In genomic region chr17:40557531-40558299, GRCh38 we compare ENCODE assay signal across 10 cellular contexts. TPM values are rescaled to one million over a fixed set of nuclear protein-coding genes. Genes with fewer than 3 reads are reported as not detected.
DNase-seq lines count a peak whose midpoint lies in the region; ATAC-seq and TF ChIP-seq lines count a peak whose summit lies in the region.
"Had no signal": no experiment of that assay in that cellular context is flagged by ENCODE, and none has a peak within 500 bp of the region (broad histone marks: within the 10 kb centered on the region; RNA-seq: fewer than 3 reads in every experiment).

No MANE protein-coding gene starts in this region.

- peak overlapping the region; percentile 66 for H2AK5ac ChIP-seq in trophoblast cell (ENCODE audit: low read length)

- peak overlapping the region; percentile 51 for H4K8ac ChIP-seq in trophoblast cell (ENCODE audit: low read depth, low read length)

- H3K18ac ChIP-seq in trophoblast cell (ENCODE audit: low read length), result peak overlapping the region; percentile 55

- H3K4me2 ChIP-seq in fibroblast of lung (ENCODE audit: extremely low read depth, insufficient read depth, low read length) (no peak overlapping the region), trophoblast cell (ENCODE audit: low read length) (no peak overlapping the region)

- H3K27ac ChIP-seq in C4-2B (peak overlapping the region; percentile 51), fibroblast of lung (ENCODE audit: insufficient read depth, low read length) (peak overlapping the region; percentile 49), trophoblast cell (ENCODE audit: low read depth, low read length) (peak overlapping the region; percentile 4)

- H3K9me3 ChIP-seq in fibroblast of lung (ENCODE audit: control insufficient read depth, insufficient read depth, low read depth, low read length) (no peaks in the 10 kb centered on the region), trophoblast cell (ENCODE audit: insufficient read depth, low read depth, low read length) (peaks cover 4% of the 10 kb centered on the region)

- no peaks in the 10 kb centered on the region for H4K20me1 ChIP-seq in fibroblast of lung (ENCODE audit: control insufficient read depth, extremely low read depth, insufficient read depth, low read length)

- peak overlapping the region; percentile 20 for H3K4ac ChIP-seq in trophoblast cell (ENCODE audit: low read depth, low read length)

- H2BK5ac ChIP-seq in trophoblast cell (ENCODE audit: low read depth, low read length, poor library complexity), result peak overlapping the region; percentile 47

- peaks cover 43% of the 10 kb centered on the region for H3K4me1 ChIP-seq in fibroblast of lung (ENCODE audit: control insufficient read depth, extremely low read depth, insufficient read depth, low read length)
- H3K4me1 ChIP-seq in trophoblast cell (ENCODE audit: control insufficient read depth in 1 of 2, insufficient read depth in 2 of 2, low read length in 2 of 2), result peaks cover 42 to 48% of the 10 kb centered on the region in 2 experiments

- TF ChIP-seq POLR2A in erythroblast (IDR thresholded peaks at IDR 0.05; ENCODE audit: low read length), result no peak

- H4K91ac ChIP-seq in trophoblast cell (ENCODE audit: low read depth, low read length), result peak overlapping the region; percentile 89

- no CpG with 5 or more reads among the region's 6 CpGs for WGBS in trophoblast cell (ENCODE audit: extremely low coverage, insufficient coverage, insufficient read length)

- H4K12ac ChIP-seq in trophoblast cell (ENCODE audit: low read depth, low read length), result no peak overlapping the region

- H3K9ac ChIP-seq in fibroblast of lung (ENCODE audit: insufficient read depth, low read length), result peak overlapping the region; percentile 45
- H3K9ac ChIP-seq in trophoblast cell (ENCODE audit: low read length), result no peak overlapping the region

- peak overlapping the region; percentile 78 for H2BK120ac ChIP-seq in trophoblast cell (ENCODE audit: insufficient read depth, low read length, poor library complexity)

- DNase-seq in OCI-M1 (lab: John Stamatoyannopoulos, UW) (peak; percentile 27), fibroblast of lung (ENCODE audit: low read depth in 2 of 2) (no peak), trophoblast cell (no peak), NCI-H2081 treated with DMSO at 0.1 percent for 48 hours (lab: John Stamatoyannopoulos, UW) (no peak), amygdala (lab: John Stamatoyannopoulos, UW) (no peak), erythroblast (lab: John Stamatoyannopoulos, UW) (no peak)
- DNase-seq: effector CD8-positive, alpha-beta T cell; NCI-H345 had no signal

- peak overlapping the region; percentile 71 for H3K14ac ChIP-seq in trophoblast cell (ENCODE audit: low read length)

- H2BK12ac ChIP-seq in trophoblast cell (ENCODE audit: low read length), result peak overlapping the region; percentile 80

- H2AFZ ChIP-seq in fibroblast of lung (ENCODE audit: low read length), result no peak overlapping the region
- H2AFZ ChIP-seq in trophoblast cell (ENCODE audit: insufficient read depth, low read length, poor library complexity), result no peak overlapping the region

- TF ChIP-seq CTCF in C4-2B (conservative IDR thresholded peaks at IDR 0.05), result no peak
- no peak for TF ChIP-seq CTCF in fibroblast of lung (conservative IDR thresholded peaks at IDR 0.05 in 1 of 2, IDR thresholded peaks at IDR 0.05 in 1 of 2; ENCODE audit: low read depth in 1 of 2, low read length in 2 of 2)

- H3K79me1 ChIP-seq in trophoblast cell (ENCODE audit: low read length), result peaks cover 41% of the 10 kb centered on the region

- H3K4me3 ChIP-seq in fibroblast of lung (replicated peaks in 1 of 4; ENCODE audit: control extremely low read depth in 1 of 4, insufficient read depth in 1 of 4, low read depth in 3 of 4, low read length in 4 of 4) (peak overlapping the region in 1 of 4 experiments; percentile 27), trophoblast cell (ENCODE audit: low read depth, low read length) (no peak overlapping the region)

- ATAC-seq in GM18873 (IDR thresholded peaks at IDR 0.05; ENCODE audit: low FRiP score, unreplicated experiment), result no peak

- H3K27me3 ChIP-seq in fibroblast of lung (ENCODE audit: control insufficient read depth, insufficient read depth, low read length) (peaks cover 13% of the 10 kb centered on the region), trophoblast cell (ENCODE audit: insufficient read depth, low read length) (no peaks in the 10 kb centered on the region)

- no peak overlapping the region for H3K23ac ChIP-seq in trophoblast cell (ENCODE audit: low read length)

- H3K36me3 ChIP-seq in fibroblast of lung (ENCODE audit: control insufficient read depth, insufficient read depth, low read length) (no peaks in the 10 kb centered on the region), trophoblast cell (ENCODE audit: control insufficient read depth in 1 of 2, insufficient read depth in 2 of 2, low read length in 2 of 2) (peaks cover 0 to 3% of the 10 kb centered on the region in 2 experiments)

- H3K79me2 ChIP-seq in fibroblast of lung (ENCODE audit: control insufficient read depth, insufficient read depth, low read length) (no peaks in the 10 kb centered on the region), trophoblast cell (ENCODE audit: control insufficient read depth, insufficient read depth, low read length, poor library complexity) (peaks cover 2% of the 10 kb centered on the region)

RNA-seq across cellular contexts. Expression of gene CCR7, which starts 7.6 kb away (rescaled TPM):
- under 0.01 TPM in 1 of 2 replicates, not detected in the other for total RNA-seq in fibroblast of lung
- polyA plus RNA-seq in fibroblast of lung, result 0.07 and 0.10 TPM in 2 replicates
- polyA plus RNA-seq in fibroblast of lung (2012), result 0.14 and 0.22 TPM in 2 replicates
- 0.30 TPM in 1 of 2 replicates, not detected in the other for polyA minus RNA-seq in fibroblast of lung (ENCODE audit: low replicate concordance)
- 217 and 236 TPM in 2 replicates for polyA plus RNA-seq in trophoblast cell (2013)

RNA-seq across cellular contexts. Expression of gene TNS4, which starts 56.3 kb away (rescaled TPM):
- under 0.01 TPM in 1 of 2 replicates, not detected in the other for total RNA-seq in fibroblast of lung
- polyA plus RNA-seq in fibroblast of lung, result 0.01 and 0.05 TPM in 2 replicates
- 0.24 TPM in 1 of 2 replicates, not detected in the other for polyA plus RNA-seq in fibroblast of lung (2012)
- not detected in 2 replicates for polyA minus RNA-seq in fibroblast of lung (ENCODE audit: low replicate concordance)
- polyA plus RNA-seq in trophoblast cell (2013), result 0.79 and 1.1 TPM in 2 replicates
